ENCODE assay signal across 8 cellular contexts in genomic region chr10:94362360-94363250, GRCh38. TPM values are rescaled to one million over a fixed set of nuclear protein-coding genes. Genes with fewer than 3 reads are reported as not detected.
DNase-seq lines count a peak whose midpoint lies in the region; FAIRE-seq and TF ChIP-seq lines count a peak whose summit lies in the region.

TSS of gene NOC3L (minus strand) at chr10:94362939. CDS start at chr10:94362838, 101 bp downstream.

- H3K9ac ChIP-seq in Loucy (ENCODE audit: low read depth, low read length, poor library complexity, severe bottlenecking) (peak within 1 kb of the TSS; percentile 83), neural cell (ENCODE audit: low read length) (peak within 1 kb of the TSS; percentile 51)

- DNase-seq in H7 (peak; percentile 92), SHP77 treated with DMSO at 0.1 percent for 48 hours (lab: John Stamatoyannopoulos, UW) (peak; percentile 82), activated gamma-delta T cell (lab: John Stamatoyannopoulos, UW) (peak; percentile 87), fibroblast of villous mesenchyme (ENCODE audit: low read depth) (peak; percentile 94), stomach (peak; percentile 97)

- no peaks in the 10 kb centered on the region for H4K20me1 ChIP-seq in Loucy (ENCODE audit: insufficient read depth, low read length, poor library complexity, severe bottlenecking)
- H4K20me1 ChIP-seq in neural cell (ENCODE audit: insufficient read depth), result no peaks in the 10 kb centered on the region

- 0 to 1% (median 0%) methylated on average over 25 to 55 of the region's 55 CpGs for WGBS in stomach, 5 donors

- H3K27me3 ChIP-seq in H7 (ENCODE audit: control insufficient read depth, insufficient read depth, low read length), result peaks cover 3% of the 10 kb centered on the region; the same call in 1 of the 2 replicates
- no peaks in the 10 kb centered on the region for H3K27me3 ChIP-seq in Loucy (ENCODE audit: insufficient read depth, low read length, poor library complexity, severe bottlenecking)
- H3K27me3 ChIP-seq in neural cell (ENCODE audit: insufficient read depth, low read depth, low read length), result no peaks in the 10 kb centered on the region
- no peaks in the 10 kb centered on the region for H3K27me3 ChIP-seq in stomach

- TF ChIP-seq EP300 in neural cell (conservative IDR thresholded peaks at IDR 0.05; ENCODE audit: poor library complexity, severe bottlenecking) (peak; percentile 36), stomach (IDR thresholded peaks at IDR 0.05) (no peak)

- TF ChIP-seq RAD21 in neural cell (conservative IDR thresholded peaks at IDR 0.05), result peak; percentile 68

- intact Hi-C loops in stomach (cut with DNase I; ENCODE audit: low total_unique reads), result loop anchor here (10.0 kb wide), 1 partner anchor 82 kb away; no protein-coding TSS in a partner anchor

- TF ChIP-seq CTCF in Loucy (conservative IDR thresholded peaks at IDR 0.05; ENCODE audit: low read length) (peak; percentile 98), fibroblast of villous mesenchyme (IDR thresholded peaks at IDR 0.05; ENCODE audit: insufficient read depth, low read depth, low read length) (peak; percentile 63), neural cell (IDR thresholded peaks at IDR 0.05; ENCODE audit: poor library complexity, severe bottlenecking) (peak; percentile 93), stomach (IDR thresholded peaks at IDR 0.05) (peak in 5 of 7 experiments; percentile 76 to 93 (median 90))

- H3K9me3 ChIP-seq in Loucy (ENCODE audit: insufficient read depth, low read depth, low read length) (no peaks in the 10 kb centered on the region), neural cell (ENCODE audit: low read length) (no peaks in the 10 kb centered on the region), stomach (no peaks in the 10 kb centered on the region)

- H3K4me3 ChIP-seq in H7 (ENCODE audit: insufficient read depth, low read depth, low read length), result peak within 1 kb of the TSS; percentile 72
- peak within 1 kb of the TSS; percentile 84 for H3K4me3 ChIP-seq in Loucy (ENCODE audit: low read length, poor library complexity, severe bottlenecking)
- H3K4me3 ChIP-seq in fibroblast of villous mesenchyme (ENCODE audit: low read depth, low read length), result peak within 1 kb of the TSS; percentile 87
- H3K4me3 ChIP-seq in neural cell (ENCODE audit: low read length), result peak within 1 kb of the TSS; percentile 74
- peak within 1 kb of the TSS; percentile 56 to 90 (median 67) for H3K4me3 ChIP-seq in stomach

- no peaks in the 10 kb centered on the region for H3K9me2 ChIP-seq in Loucy (replicated peaks; ENCODE audit: low read depth, low read length)
- no peaks in the 10 kb centered on the region for H3K9me2 ChIP-seq in neural cell (ENCODE audit: insufficient read depth, low read length)

- no peaks in the 10 kb centered on the region for H3F3A ChIP-seq in Loucy (ENCODE audit: low read depth)
- no peaks in the 10 kb centered on the region for H3F3A ChIP-seq in neural cell (ENCODE audit: insufficient read depth, low read length, poor library complexity, severe bottlenecking)

- peak; percentile 95 for FAIRE-seq in G401.6 (lab: Jason Lieb, UNC)

- H3K4me1 ChIP-seq in Loucy (ENCODE audit: insufficient read depth, low read length, poor library complexity, severe bottlenecking), result peaks cover 34% of the 10 kb centered on the region
- H3K4me1 ChIP-seq in stomach, result peaks cover 0 to 35% (median 18%) of the 10 kb centered on the region in 4 donors

- TF ChIP-seq POLR2A in stomach (IDR thresholded peaks at IDR 0.05), result no peak

- peak within 1 kb of the TSS; percentile 96 for H2AFZ ChIP-seq in Loucy (ENCODE audit: low read length)
- peak within 1 kb of the TSS; percentile 80 for H2AFZ ChIP-seq in neural cell (ENCODE audit: low read depth, low read length)

- H3K27ac ChIP-seq in neural cell (ENCODE audit: low read length) (peak within 1 kb of the TSS; percentile 8), stomach (peak within 1 kb of the TSS; percentile 67 to 82 (median 75))

- H3K79me2 ChIP-seq in Loucy (ENCODE audit: insufficient read depth, low read length) (peaks cover 35% of the 10 kb centered on the region), neural cell (replicated peaks; ENCODE audit: insufficient read depth, low read length) (peaks cover 6% of the 10 kb centered on the region)

- peaks cover 7% of the 10 kb centered on the region for H3K36me3 ChIP-seq in H7 (replicated peaks; ENCODE audit: control insufficient read depth, insufficient read depth, low read length)
- no peaks in the 10 kb centered on the region for H3K36me3 ChIP-seq in Loucy (ENCODE audit: insufficient read depth, low read length)
- no peaks in the 10 kb centered on the region for H3K36me3 ChIP-seq in neural cell (ENCODE audit: insufficient read depth, low read length)
- H3K36me3 ChIP-seq in stomach, result peaks cover 0 to 24% (median 16%) of the 10 kb centered on the region in 4 donors

- H3K4me2 ChIP-seq in Loucy (ENCODE audit: low read depth, low read length, poor library complexity, severe bottlenecking) (peak within 1 kb of the TSS; percentile 98), neural cell (ENCODE audit: low read length) (peak within 1 kb of the TSS; percentile 93)

TF ChIP-seq in neural cell, 6 proteins besides CTCF, POLR2A, EP300 and RAD21:
- TF ChIP-seq SMC3 (conservative IDR thresholded peaks at IDR 0.05; ENCODE audit: poor library complexity), result peak; percentile 84
- TF ChIP-seq MXI1 (conservative IDR thresholded peaks at IDR 0.05; ENCODE audit: poor library complexity, severe bottlenecking), result peak; percentile 99
- TF ChIP-seq POLR2AphosphoS5 (IDR thresholded peaks at IDR 0.05), result peak; percentile 28
- no peak for TF ChIP-seq EZH2 (IDR thresholded peaks at IDR 0.05; ENCODE audit: borderline replicate concordance, insufficient read depth, low read length, poor library complexity, severe bottlenecking)
- TF ChIP-seq TAF1 (IDR thresholded peaks at IDR 0.05; ENCODE audit: low read depth), result no peak

RNA-seq across cellular contexts. Expression of gene NOC3L, which starts in this region (rescaled TPM):
- 32.8 and 40.0 TPM in 2 replicates for total RNA-seq in H7 (2014; rRNA removed; shearing (Covaris generic))
- total RNA-seq in fibroblast of villous mesenchyme (16.1 and 39.7 TPM in 2 replicates), stomach (10 to 100 TPM in 2 of 5 donors, 1 to 10 TPM in 2, under 1 TPM in 1; 0.58 to 28.5 (median 8.5) TPM)
- polyA plus RNA-seq in neural cell (8.3 and 10.5 TPM in 2 replicates), stomach (1 to 10 TPM; 3.7 to 5.8 (median 4.7) TPM)
- 16.1 and 19.3 TPM in 2 replicates for polyA minus RNA-seq in neural cell

Comparison
In these comparisons a context has a peak if more than half of its experiments do, and no peak if none do; other contexts are left out.
1. Peak in every context shown above with its lines: DNase-seq, H3K4me3 ChIP-seq and H3K27ac ChIP-seq.